1 cellular context compared by ENCODE assay signal in genomic region chr2:156536534-156536933, GRCh38.
TF ChIP-seq lines count a peak whose summit lies in the region.

No MANE protein-coding gene starts in this region.

TF ChIP-seq in A549, 52 proteins besides CTCF, POLR2A, EP300 and RAD21:
- TF ChIP-seq ELK1 (IDR thresholded peaks at IDR 0.05; ENCODE audit: low read depth, low read length) (no peak), BHLHE40 (IDR thresholded peaks at IDR 0.05; ENCODE audit: low read depth, low read length) (no peak), GATA3 (IDR thresholded peaks at IDR 0.05; ENCODE audit: borderline replicate concordance) (no peak), MAFK (IDR thresholded peaks at IDR 0.05; ENCODE audit: partially characterized antibody) (peak; percentile 40)
TF ChIP-seq in A549: peak in this region for 1.
